Comparison of ENCODE assay signal across 18 cellular contexts in the genomic region with DNA sequence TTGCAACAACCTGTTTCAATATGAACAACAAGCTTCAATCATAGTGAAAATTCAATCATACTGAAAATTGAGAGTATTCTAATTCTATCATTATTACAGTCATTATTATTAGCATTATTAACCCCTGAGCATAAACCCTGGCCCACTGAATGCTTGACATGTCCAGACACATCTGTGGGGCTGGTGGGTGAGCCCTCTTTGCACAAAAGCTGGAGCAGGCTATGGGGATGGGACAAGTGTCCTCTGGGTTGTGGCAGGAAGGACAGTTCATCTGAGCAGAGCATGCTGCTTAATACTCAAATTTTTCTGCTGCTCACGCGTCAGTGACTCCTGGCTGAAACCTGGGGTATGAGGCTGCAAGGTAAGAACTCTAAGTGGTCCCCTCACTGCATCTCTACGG.
"Had no signal": no experiment of that assay in that cellular context is flagged by ENCODE, and none has a peak within 500 bp of the region (broad histone marks: within the 10 kb centered on the region; RNA-seq: fewer than 3 reads in every experiment).

No MANE protein-coding gene starts in this region.

- DNase-seq: colonic mucosa; dermis blood vessel endothelial cell; esophagus squamous epithelium; foreskin fibroblast; glutamatergic neuron; immature natural killer cell; left ventricle myocardium inferior; lower lobe of right lung; natural killer cell; right cardiac atrium; small intestine; stimulated activated CD4-positive, alpha-beta T cell treated with anti-CD3 and anti-CD28 coated beads, Interleukin-12 subunit alpha, Interleukin-12 subunit beta, amount 100 ng/mL, for 4 hours; stimulated activated naive CD4-positive, alpha-beta T cell; stomach; substantia nigra; transverse colon had no signal

- H3K36me3 ChIP-seq: colonic mucosa, esophagus squamous epithelium, gastroesophageal sphincter, left ventricle myocardium inferior, lower lobe of right lung, stomach, thoracic aorta, transverse colon had no signal

- H3K4me1 ChIP-seq: colonic mucosa, esophagus squamous epithelium, left ventricle myocardium inferior, lower lobe of right lung, stomach, transverse colon had no signal

- H3K4me3 ChIP-seq: colonic mucosa, esophagus squamous epithelium, gastroesophageal sphincter, left ventricle myocardium inferior, lower lobe of right lung, stomach, thoracic aorta, transverse colon had no signal

- ATAC-seq: gastroesophageal sphincter, lower lobe of right lung, natural killer cell, right cardiac atrium had no signal

- H3K27me3 ChIP-seq: colonic mucosa, esophagus squamous epithelium, gastroesophageal sphincter, stomach, transverse colon had no signal

- H3K27ac ChIP-seq: colonic mucosa, esophagus squamous epithelium, gastroesophageal sphincter, left ventricle myocardium inferior, lower lobe of right lung, stomach, thoracic aorta, transverse colon had no signal

- H3K9me3 ChIP-seq: colonic mucosa, esophagus squamous epithelium, gastroesophageal sphincter, left ventricle myocardium inferior, lower lobe of right lung, stomach, thoracic aorta, transverse colon had no signal
